In genomic region chr12:56334490-56334793, GRCh38 we compare ENCODE assay signal across 9 cellular contexts. TPM values are rescaled to one million over a fixed set of nuclear protein-coding genes. Genes with fewer than 3 reads are reported as not detected.
A peak's percentile ranks its signal among the peaks of the same experiment; 100 is the strongest.
DNase-seq lines count a peak whose midpoint lies in the region; ATAC-seq, FAIRE-seq and TF ChIP-seq lines count a peak whose summit lies in the region.
"Had no signal": no experiment of that assay in that cellular context is flagged by ENCODE, and none has a peak within 500 bp of the region (broad histone marks: within the 10 kb centered on the region; RNA-seq: fewer than 3 reads in every experiment).

No MANE protein-coding gene starts in this region.

- H3K4me3 Mint-ChIP-seq in activated T-cell treated with anti-CD3 and anti-CD28 coated beads, Interleukin-2, amount 50 U/mL, for 72 hours = peak overlapping the region; percentile 97 to 99

- H4K20me1 ChIP-seq in K562 (replicated peaks; ENCODE audit: control insufficient read depth, insufficient read depth, low read length) = no peaks in the 10 kb centered on the region

- no peaks in the 10 kb centered on the region for H3K27me3 ChIP-seq in K562 (ENCODE audit: control insufficient read depth in 2 of 2, insufficient read depth in 2 of 2, low read length in 2 of 2)
- no peaks in the 10 kb centered on the region for H3K27me3 ChIP-seq in lower lobe of right lung (ENCODE audit: low read depth)
- H3K27me3 ChIP-seq in transverse colon = no peaks in the 10 kb centered on the region

- 3% methylated on average over 6 of the region's 6 CpGs for WGBS in K562 (ENCODE audit: insufficient coverage, low coverage, missing lambda C conversion rate)
- WGBS in transverse colon (ENCODE audit: low coverage in 1 of 2), 2 donors = 7 to 20% methylated on average over 1 to 6 of the region's 6 CpGs

- H3K27ac Mint-ChIP-seq in activated T-cell treated with anti-CD3 and anti-CD28 coated beads, Interleukin-2, amount 50 U/mL, for 72 hours = peak overlapping the region; percentile 99

- TSS peak; percentile 87 for BruUV-seq in K562 (replicated peaks; lab: Mats Ljungman, UMichigan)

- TF ChIP-seq EP300 in K562 (IDR thresholded peaks at IDR 0.05; ENCODE audit: low read length) (no peak), transverse colon (IDR thresholded peaks at IDR 0.05; ENCODE audit: low read depth) (no peak)

- peak overlapping the region; percentile 64 for H3K4me3 ChIP-seq in K562
- H3K4me3 ChIP-seq in lower lobe of right lung = peak overlapping the region; percentile 68
- peak overlapping the region; percentile 26 to 73 (median 52) for H3K4me3 ChIP-seq in transverse colon

- peak in 1 of 2 experiments; percentile 1; a peak in 1 of 4 replicates for TF ChIP-seq RAD21 in K562 (CRISPR knock-in tag; conservative IDR thresholded peaks at IDR 0.05 in 1 of 2, IDR thresholded peaks at IDR 0.05 in 1 of 2)

- H2AFZ ChIP-seq in K562 (ENCODE audit: low read depth, low read length) = peak overlapping the region; percentile 49

- in situ Hi-C loops in K562 (cut with MboI) (no loop called here), transverse colon (cut with MboI; ENCODE audit: low pct_ligation_motif_present in 1 of 4, low pct_unique_long_range_greater_than_20kb in 1 of 4, low sequenced_read_pairs in 3 of 4) (loop anchor here in 1 of 4 donors (25.0 kb wide), 1 partner anchor 128 kb away; the partner anchor contains the start of genes MIP and SPRYD4)

- CTCF ChIA-PET in K562 (lab: Yijun Ruan, JAX; ENCODE audit: low intra/inter-chr PET ratio) = interaction anchor here (1.2 kb wide), 1 partner anchor 130 kb away, joined by 5 read pairs; no protein-coding TSS in a partner anchor

- H3K9me3 ChIP-seq in K562 (replicated peaks; ENCODE audit: control insufficient read depth, insufficient read depth, low read depth, low read length) (no peaks in the 10 kb centered on the region), lower lobe of right lung (no peaks in the 10 kb centered on the region), transverse colon (no peaks in the 10 kb centered on the region)

- H3K4me2 ChIP-seq in K562 (ENCODE audit: insufficient read depth, low read length) = peak overlapping the region; percentile 98

- H3K36me3 ChIP-seq in K562 (ENCODE audit: control insufficient read depth, insufficient read depth, low read length) (peaks cover 3% of the 10 kb centered on the region; the same call in 1 of the 3 replicates), lower lobe of right lung (no peaks in the 10 kb centered on the region), transverse colon (no peaks in the 10 kb centered on the region)

- TF ChIP-seq POLR2A in K562 (conservative IDR thresholded peaks at IDR 0.05) (no peak), transverse colon (IDR thresholded peaks at IDR 0.05) (no peak)

- no peak for FAIRE-seq in K562 (lab: Jason Lieb, UNC)

- H3K4me1 ChIP-seq in K562 (replicated peaks in 1 of 2; ENCODE audit: control insufficient read depth in 2 of 2, insufficient read depth in 2 of 2, low read length in 2 of 2) (peaks cover 27 to 58% of the 10 kb centered on the region in 2 experiments), lower lobe of right lung (peaks cover 36% of the 10 kb centered on the region), transverse colon (peaks cover 0 to 11% (median 3%) of the 10 kb centered on the region in 4 donors)

- H3K27ac ChIP-seq in K562 (ENCODE audit: extremely low read depth, low read depth, low read length) (peak overlapping the region; percentile 98), lower lobe of right lung (peak overlapping the region; percentile 94), transverse colon (peak overlapping the region; percentile 88 to 96 (median 94))

- no peak for ATAC-seq in activated T-cell treated with anti-CD3 and anti-CD28 coated beads, Interleukin-2, amount 50 U/mL, for 72 hours (replicated peaks in 1 of 2)
- ATAC-seq in K562 = no peak
- no peak for ATAC-seq in lower lobe of right lung
- no peak for ATAC-seq in HG03135 (IDR thresholded peaks at IDR 0.05; ENCODE audit: unreplicated experiment)
- no peak for ATAC-seq in GM19351 (IDR thresholded peaks at IDR 0.05; ENCODE audit: unreplicated experiment)

- H3K9ac ChIP-seq in K562 (ENCODE audit: insufficient read depth in 1 of 2, low read depth in 2 of 2, low read length in 2 of 2) = peak overlapping the region; percentile 88 to 95

- peaks cover 3 to 14% of the 10 kb centered on the region in 2 donors for H3K36me3 Mint-ChIP-seq in activated T-cell treated with anti-CD3 and anti-CD28 coated beads, Interleukin-2, amount 50 U/mL, for 72 hours (ENCODE audit: insufficient read depth in 2 of 2)

- no peaks in the 10 kb centered on the region for H3K9me3 Mint-ChIP-seq in activated T-cell treated with anti-CD3 and anti-CD28 coated beads, Interleukin-2, amount 50 U/mL, for 72 hours

- peaks cover 3% of the 10 kb centered on the region for H3K9me1 ChIP-seq in K562 (ENCODE audit: control insufficient read depth, insufficient read depth, low read length)

- H3K27me3 Mint-ChIP-seq in activated T-cell treated with anti-CD3 and anti-CD28 coated beads, Interleukin-2, amount 50 U/mL, for 72 hours (ENCODE audit: low read depth) = no peaks in the 10 kb centered on the region

- no peak for DNase-seq in activated T-cell treated with anti-CD3 and anti-CD28 coated beads, Interleukin-2, amount 50 U/mL, for 72 hours
- DNase-seq in activated T-cell treated with anti-CD3 and anti-CD28 coated beads, Interleukin-2, amount 50 U/mL, for 48 hours = no peak
- DNase-seq in K562 (ENCODE audit: extremely low read depth in 1 of 4, low spot score in 3 of 4) (no peak), lower lobe of right lung (no peak), transverse colon (no peak)
- no peak for DNase-seq in NK-92 treated with Interleukin-12 subunit alpha and Interleukin-12 subunit beta, amount 100 ng/mL, for 24 hours (lab: John Stamatoyannopoulos, UW)

- intact Hi-C loops in K562 (cut with micrococcal nuclease) = loop anchor here (1.0 kb wide), 1 partner anchor 26 kb away; the partner anchor contains the start of gene STAT2
- intact Hi-C loops in lower lobe of right lung (cut with DNase I) = no loop called here
- intact Hi-C loops in transverse colon (cut with DNase I; ENCODE audit: low total_unique reads) = no loop called here

- peaks cover 24% of the 10 kb centered on the region for H3K79me2 ChIP-seq in K562 (ENCODE audit: control insufficient read depth, insufficient read depth, low read length)

- peaks cover 60% of the 10 kb centered on the region for H3K4me1 Mint-ChIP-seq in activated T-cell treated with anti-CD3 and anti-CD28 coated beads, Interleukin-2, amount 50 U/mL, for 72 hours (ENCODE audit: low read depth)

- TF ChIP-seq CTCF in K562 (IDR thresholded peaks at IDR 0.05 in 2 of 3, conservative IDR thresholded peaks at IDR 0.05 in 1 of 3; ENCODE audit: insufficient read depth in 2 of 3, low read depth in 1 of 3, low read length in 3 of 3) = no peak
- TF ChIP-seq CTCF in lower lobe of right lung (IDR thresholded peaks at IDR 0.05) = no peak
- TF ChIP-seq CTCF in transverse colon (IDR thresholded peaks at IDR 0.05) = no peak

- POLR2A ChIA-PET in K562 (lab: Yijun Ruan, JAX) = interaction anchor here (1.4 to 19.0 kb wide), 3 partner anchors 18 to 136 kb away, joined by 4 to 274 read pairs (median 26); partner anchors contain the start of genes APOF, CNPY2 and STAT2

RNA-seq across cellular contexts. Expression of gene PAN2, which starts 0.6 kb away (rescaled TPM):
- 100 to 1,000 TPM; 112 to 139 TPM for total RNA-seq in activated T-cell treated with anti-CD3 and anti-CD28 coated beads, Interleukin-2, amount 50 U/mL, for 72 hours
- 615 and 739 TPM in 2 replicates for total RNA-seq in K562 (2011; cell fraction: chromatin; rRNA removed; ENCODE audit: low replicate concordance)
- total RNA-seq in K562 (2011; cell fraction: nucleolus; rRNA removed) = 296 and 318 TPM in 2 replicates
- 263 and 299 TPM in 2 replicates for total RNA-seq in K562 (2011; cell fraction: nucleoplasm; rRNA removed)
- total RNA-seq in K562 (2014; rRNA removed) (25.0 and 25.6 TPM in 2 replicates), K562 (2014; rRNA removed; fragmentation: Illumina TruSeq; extraction: Trizol) (25.9 and 26.0 TPM in 2 replicates), K562 (2015; rRNA removed; fragmentation: Illumina TruSeq; extraction: Trizol) (21.6 and 21.7 TPM in 2 replicates), K562 (2021) (40.2 and 51.4 TPM in 2 replicates), lower lobe of right lung (93.5 TPM), transverse colon (100 to 1,000 TPM in 1 of 4 donors, 10 to 100 TPM in 3; 45.2 to 206 (median 58.0) TPM)
- polyA plus RNA-seq in K562 (2011; rRNA removed) (66.1 and 134 TPM in 2 replicates), K562 (2014; fragmentation: Illumina TruSeq; extraction: Trizol) (29.1 and 35.3 TPM in 2 replicates), K562 (2014; fragmentation: Nextera tagmentation; extraction: Ambion mirVana) (10 to 100 TPM; 15.0 to 23.9 TPM), K562 (2014; rRNA removed) (39.4 and 65.2 TPM in 2 replicates)
- 22.2 and 36.4 TPM in 2 replicates for polyA plus RNA-seq in K562 (2011; cell fraction: cytosol; rRNA removed)
- 942 and 1,795 TPM in 2 replicates for polyA plus RNA-seq in K562 (2011; cell fraction: nucleus; rRNA removed)
- 42.1 and 71.3 TPM in 2 replicates for polyA plus RNA-seq in K562 (2012)
- polyA minus RNA-seq in K562 (2011; rRNA and poly(A)+ RNA removed) = 27.5 and 64.2 TPM in 2 replicates
- 13.0 and 14.8 TPM in 2 replicates for polyA minus RNA-seq in K562 (2011; cell fraction: cytosol; rRNA and poly(A)+ RNA removed)
- 98.8 and 223 TPM in 2 replicates for polyA minus RNA-seq in K562 (2011; cell fraction: nucleus; rRNA and poly(A)+ RNA removed)

RNA-seq across cellular contexts. Expression of gene IL23A, which starts 4.2 kb away (rescaled TPM):
- 100 to 1,000 TPM in 1 of 2 donors, 10 to 100 TPM in 1; 79.5 to 138 TPM for total RNA-seq in activated T-cell treated with anti-CD3 and anti-CD28 coated beads, Interleukin-2, amount 50 U/mL, for 72 hours
- 5.8 and 7.7 TPM in 2 replicates for total RNA-seq in K562 (2011; cell fraction: chromatin; rRNA removed; ENCODE audit: low replicate concordance)
- 6.0 and 10.7 TPM in 2 replicates for total RNA-seq in K562 (2011; cell fraction: nucleolus; rRNA removed)
- total RNA-seq in K562 (2011; cell fraction: nucleoplasm; rRNA removed) = 8.4 and 11.0 TPM in 2 replicates
- total RNA-seq in K562 (2014; rRNA removed) = 7.8 and 8.9 TPM in 2 replicates
- total RNA-seq in K562 (2014; rRNA removed; fragmentation: Illumina TruSeq; extraction: Trizol) = 9.0 and 9.1 TPM in 2 replicates
- total RNA-seq in K562 (2015; rRNA removed; fragmentation: Illumina TruSeq; extraction: Trizol) = 9.1 TPM in 2 replicates
- 9.6 and 12.5 TPM in 2 replicates for total RNA-seq in K562 (2021)
- polyA plus RNA-seq in K562 (2011; rRNA removed) = 4.4 and 21.6 TPM in 2 replicates
- polyA plus RNA-seq in K562 (2011; cell fraction: cytosol; rRNA removed) = 9.3 and 22.4 TPM in 2 replicates
- polyA plus RNA-seq in K562 (2011; cell fraction: nucleus; rRNA removed) = 18.8 and 49.0 TPM in 2 replicates
- 10.0 and 54.7 TPM in 2 replicates for polyA plus RNA-seq in K562 (2012)
- polyA plus RNA-seq in K562 (2014; fragmentation: Illumina TruSeq; extraction: Trizol) = 20.1 and 22.5 TPM in 2 replicates
- 10 to 100 TPM; 36.7 to 37.2 TPM for polyA plus RNA-seq in K562 (2014; fragmentation: Nextera tagmentation; extraction: Ambion mirVana)
- 21.3 and 29.3 TPM in 2 replicates for polyA plus RNA-seq in K562 (2014; rRNA removed)
- polyA minus RNA-seq in K562 (2011; rRNA and poly(A)+ RNA removed) = 0.98 and 2.3 TPM in 2 replicates
- polyA minus RNA-seq in K562 (2011; cell fraction: cytosol; rRNA and poly(A)+ RNA removed) = 3.3 TPM in 1 of 2 replicates, not detected in the other
- 0.67 and 3.4 TPM in 2 replicates for polyA minus RNA-seq in K562 (2011; cell fraction: nucleus; rRNA and poly(A)+ RNA removed)
- 0.56 TPM for total RNA-seq in lower lobe of right lung
- total RNA-seq in transverse colon = 1 to 10 TPM in 1 of 4 donors, not detected in 3; 1.3 TPM

RNA-seq across cellular contexts. Expression of gene CNPY2, which starts 18.7 kb away (rescaled TPM):
- total RNA-seq in activated T-cell treated with anti-CD3 and anti-CD28 coated beads, Interleukin-2, amount 50 U/mL, for 72 hours = 100 to 1,000 TPM in 1 of 2 donors, 10 to 100 TPM in 1; 97.8 to 117 TPM
- total RNA-seq in K562 (2011; cell fraction: chromatin; rRNA removed; ENCODE audit: low replicate concordance) = 149 and 200 TPM in 2 replicates
- total RNA-seq in K562 (2011; cell fraction: nucleolus; rRNA removed) = 156 TPM in 2 replicates
- total RNA-seq in K562 (2011; cell fraction: nucleoplasm; rRNA removed) = 170 and 172 TPM in 2 replicates
- total RNA-seq in K562 (2014; rRNA removed) (92.1 and 99.8 TPM in 2 replicates), K562 (2014; rRNA removed; fragmentation: Illumina TruSeq; extraction: Trizol) (147 and 150 TPM in 2 replicates), K562 (2015; rRNA removed; fragmentation: Illumina TruSeq; extraction: Trizol) (134 and 138 TPM in 2 replicates), K562 (2021) (126 and 135 TPM in 2 replicates), lower lobe of right lung (91.5 TPM), transverse colon (10 to 100 TPM; 34.0 to 87.2 (median 51.8) TPM)
- polyA plus RNA-seq in K562 (2011; rRNA removed) (181 and 190 TPM in 2 replicates), K562 (2014; fragmentation: Illumina TruSeq; extraction: Trizol) (139 and 142 TPM in 2 replicates), K562 (2014; fragmentation: Nextera tagmentation; extraction: Ambion mirVana) (10 to 100 TPM; 33.8 to 45.0 TPM), K562 (2014; rRNA removed) (163 and 169 TPM in 2 replicates)
- 120 and 165 TPM in 2 replicates for polyA plus RNA-seq in K562 (2011; cell fraction: cytosol; rRNA removed)
- polyA plus RNA-seq in K562 (2011; cell fraction: nucleus; rRNA removed) = 78.9 and 103 TPM in 2 replicates
- polyA plus RNA-seq in K562 (2012) = 118 and 164 TPM in 2 replicates
- 106 and 114 TPM in 2 replicates for polyA minus RNA-seq in K562 (2011; rRNA and poly(A)+ RNA removed)
- polyA minus RNA-seq in K562 (2011; cell fraction: cytosol; rRNA and poly(A)+ RNA removed) = 30.3 and 31.9 TPM in 2 replicates
- polyA minus RNA-seq in K562 (2011; cell fraction: nucleus; rRNA and poly(A)+ RNA removed) = 22.1 and 38.5 TPM in 2 replicates

RNA-seq across cellular contexts. Expression of gene STAT2, which starts 25.5 kb away (rescaled TPM):
- total RNA-seq in activated T-cell treated with anti-CD3 and anti-CD28 coated beads, Interleukin-2, amount 50 U/mL, for 72 hours = 100 to 1,000 TPM; 121 to 142 TPM
- total RNA-seq in K562 (2011; cell fraction: chromatin; rRNA removed; ENCODE audit: low replicate concordance) = 323 and 539 TPM in 2 replicates
- 245 and 246 TPM in 2 replicates for total RNA-seq in K562 (2011; cell fraction: nucleolus; rRNA removed)
- 197 and 224 TPM in 2 replicates for total RNA-seq in K562 (2011; cell fraction: nucleoplasm; rRNA removed)
- total RNA-seq in K562 (2014; rRNA removed) = 32.7 and 36.9 TPM in 2 replicates
- total RNA-seq in K562 (2014; rRNA removed; fragmentation: Illumina TruSeq; extraction: Trizol) = 38.6 and 40.3 TPM in 2 replicates
- 39.1 and 40.5 TPM in 2 replicates for total RNA-seq in K562 (2015; rRNA removed; fragmentation: Illumina TruSeq; extraction: Trizol)
- total RNA-seq in K562 (2021) = 46.9 and 49.3 TPM in 2 replicates
- 44.2 and 71.2 TPM in 2 replicates for polyA plus RNA-seq in K562 (2011; rRNA removed)
- 27.4 and 45.5 TPM in 2 replicates for polyA plus RNA-seq in K562 (2011; cell fraction: cytosol; rRNA removed)
- 151 and 211 TPM in 2 replicates for polyA plus RNA-seq in K562 (2011; cell fraction: nucleus; rRNA removed)
- polyA plus RNA-seq in K562 (2012) = 34.1 and 59.4 TPM in 2 replicates
- polyA plus RNA-seq in K562 (2014; fragmentation: Illumina TruSeq; extraction: Trizol) = 38.2 and 39.2 TPM in 2 replicates
- 10 to 100 TPM; 15.5 to 16.9 TPM for polyA plus RNA-seq in K562 (2014; fragmentation: Nextera tagmentation; extraction: Ambion mirVana)
- polyA plus RNA-seq in K562 (2014; rRNA removed) = 39.1 and 40.1 TPM in 2 replicates
- polyA minus RNA-seq in K562 (2011; rRNA and poly(A)+ RNA removed) = 69.6 and 79.5 TPM in 2 replicates
- 28.8 and 40.3 TPM in 2 replicates for polyA minus RNA-seq in K562 (2011; cell fraction: cytosol; rRNA and poly(A)+ RNA removed)
- polyA minus RNA-seq in K562 (2011; cell fraction: nucleus; rRNA and poly(A)+ RNA removed) = 75.9 and 148 TPM in 2 replicates
- 213 TPM for total RNA-seq in lower lobe of right lung
- total RNA-seq in transverse colon = 100 to 1,000 TPM in 3 of 4 donors, 10 to 100 TPM in 1; 85.6 to 192 (median 115) TPM

RNA-seq across cellular contexts. Expression of gene APOF, which starts 28.2 kb away (rescaled TPM):
- total RNA-seq in activated T-cell treated with anti-CD3 and anti-CD28 coated beads, Interleukin-2, amount 50 U/mL, for 72 hours = under 1 TPM in 1 of 2 donors, not detected in 1; 0.28 TPM
- total RNA-seq in K562 (2011; cell fraction: chromatin; rRNA removed; ENCODE audit: low replicate concordance) = not detected in 2 replicates
- total RNA-seq in K562 (2011; cell fraction: nucleolus; rRNA removed) = 0.33 TPM in 1 of 2 replicates, not detected in the other
- not detected in 2 replicates for total RNA-seq in K562 (2011; cell fraction: nucleoplasm; rRNA removed)
- total RNA-seq in K562 (2014; rRNA removed) (0.09 TPM in 1 of 2 replicates, not detected in the other), K562 (2014; rRNA removed; fragmentation: Illumina TruSeq; extraction: Trizol) (not detected in 2 replicates), K562 (2015; rRNA removed; fragmentation: Illumina TruSeq; extraction: Trizol) (not detected in 2 replicates), K562 (2021) (0.09 TPM in 1 of 2 replicates, not detected in the other), lower lobe of right lung (not detected), transverse colon (not detected)
- polyA plus RNA-seq in K562 (2011; rRNA removed) (not detected in 2 replicates), K562 (2014; fragmentation: Illumina TruSeq; extraction: Trizol) (not detected in 2 replicates), K562 (2014; fragmentation: Nextera tagmentation; extraction: Ambion mirVana) (under 1 TPM; 0.14 to 0.15 TPM), K562 (2014; rRNA removed) (not detected in 2 replicates)
- 0.03 TPM in 1 of 2 replicates, not detected in the other for polyA plus RNA-seq in K562 (2011; cell fraction: cytosol; rRNA removed)
- not detected in 2 replicates for polyA plus RNA-seq in K562 (2011; cell fraction: nucleus; rRNA removed)
- 0.08 and 0.12 TPM in 2 replicates for polyA plus RNA-seq in K562 (2012)
- polyA minus RNA-seq in K562 (2011; rRNA and poly(A)+ RNA removed) = not detected in 2 replicates
- polyA minus RNA-seq in K562 (2011; cell fraction: cytosol; rRNA and poly(A)+ RNA removed) = not detected in 2 replicates
- polyA minus RNA-seq in K562 (2011; cell fraction: nucleus; rRNA and poly(A)+ RNA removed) = not detected in 2 replicates
- total RNA-seq: lung microvascular endothelial cell had no signal

Comparison
In these comparisons a context has a peak if more than half of its experiments do, and no peak if none do; other contexts are left out.
1. RNA of gene IL23A, which starts 4.2 kb away (total RNA-seq): 79.5 to 138 TPM in activated T-cell treated with anti-CD3 and anti-CD28 coated beads, Interleukin-2, amount 50 U/mL, for 72 hours; 5.8 to 12.5 TPM in K562, 0.56 TPM in lower lobe of right lung (single experiment) and 1.3 TPM in transverse colon; every median in the first group is over 4 times any median in the second.
2. Peak in every context shown above with its lines, with median percentiles within 50 percentile points of each other: H3K27ac ChIP-seq and H3K4me3 ChIP-seq.